Comparison of ENCODE assay signal across 31 cellular contexts in genomic region chr4:144740316-144740715, GRCh38.
"Had no signal": no experiment of that assay in that cellular context is flagged by ENCODE, and none has a peak within 500 bp of the region (broad histone marks: within the 10 kb centered on the region; RNA-seq: fewer than 3 reads in every experiment).

No MANE protein-coding gene starts in this region.

- H3K9me3 ChIP-seq: ascending aorta, heart left ventricle, ovary, psoas muscle, right atrium auricular region, stomach, thyroid gland, upper lobe of left lung, vagina had no signal

- ATAC-seq: heart left ventricle; naive thymus-derived CD4-positive, alpha-beta T cell; psoas muscle; stimulated activated naive B cell treated with anti-CD40 and anti-IgM and Interleukin-4, amounts not matched to agents 10 μg/mL and 1 μg/mL and 100 μg/mL, for 72 hours had no signal

- FAIRE-seq: colon, endometrium, TTC549 had no signal

- H3K36me3 ChIP-seq: ascending aorta, heart left ventricle, ovary, right atrium auricular region, stomach, thyroid gland, upper lobe of left lung, vagina had no signal

- H3K27ac ChIP-seq: ascending aorta, heart left ventricle, ovary, psoas muscle, right atrium auricular region, stomach, thyroid gland, upper lobe of left lung, vagina, VCaP had no signal

- H3K9me3 Mint-ChIP-seq: activated naive CD4-positive, alpha-beta T cell treated with anti-CD3 and anti-CD28 coated beads for 36 hours; activated naive CD8-positive, alpha-beta T cell treated with anti-CD3 and anti-CD28 coated beads for 36 hours; central memory CD8-positive, alpha-beta T cell; memory B cell; stimulated activated naive B cell treated with anti-CD40 and anti-IgM and Interleukin-4, amounts not matched to agents 10 μg/mL and 1 μg/mL and 100 μg/mL, for 72 hours had no signal

- H3K4me1 ChIP-seq: ascending aorta, heart left ventricle, psoas muscle, right atrium auricular region, stomach, thyroid gland, upper lobe of left lung, vagina had no signal

- H3K4me3 Mint-ChIP-seq: activated naive CD4-positive, alpha-beta T cell treated with anti-CD3 and anti-CD28 coated beads for 36 hours; activated naive CD8-positive, alpha-beta T cell treated with anti-CD3 and anti-CD28 coated beads for 36 hours; central memory CD8-positive, alpha-beta T cell; immature natural killer cell; memory B cell; naive thymus-derived CD4-positive, alpha-beta T cell; stimulated activated naive B cell treated with anti-CD40 and anti-IgM and Interleukin-4, amounts not matched to agents 10 μg/mL and 1 μg/mL and 100 μg/mL, for 72 hours had no signal

- H3K4me3 ChIP-seq: ascending aorta, heart left ventricle, ovary, psoas muscle, right atrium auricular region, smooth muscle cell, stomach, thyroid gland, upper lobe of left lung, vagina had no signal

- H3K27me3 Mint-ChIP-seq: activated naive CD8-positive, alpha-beta T cell treated with anti-CD3 and anti-CD28 coated beads for 36 hours; central memory CD8-positive, alpha-beta T cell; memory B cell; naive thymus-derived CD4-positive, alpha-beta T cell; stimulated activated naive B cell treated with anti-CD40 and anti-IgM and Interleukin-4, amounts not matched to agents 10 μg/mL and 1 μg/mL and 100 μg/mL, for 72 hours had no signal

- H3K36me3 Mint-ChIP-seq: activated naive CD8-positive, alpha-beta T cell treated with anti-CD3 and anti-CD28 coated beads for 36 hours; immature natural killer cell; memory B cell; naive thymus-derived CD4-positive, alpha-beta T cell; stimulated activated naive B cell treated with anti-CD40 and anti-IgM and Interleukin-4, amounts not matched to agents 10 μg/mL and 1 μg/mL and 100 μg/mL, for 72 hours had no signal

- H3K4me2 ChIP-seq: smooth muscle cell had no signal

- H3K27me3 ChIP-seq: ascending aorta, heart left ventricle, ovary, right atrium auricular region, stomach, thyroid gland, upper lobe of left lung, vagina had no signal

- H3K4me1 Mint-ChIP-seq: activated naive CD8-positive, alpha-beta T cell treated with anti-CD3 and anti-CD28 coated beads for 36 hours; central memory CD8-positive, alpha-beta T cell; immature natural killer cell; memory B cell; naive thymus-derived CD4-positive, alpha-beta T cell; stimulated activated naive B cell treated with anti-CD40 and anti-IgM and Interleukin-4, amounts not matched to agents 10 μg/mL and 1 μg/mL and 100 μg/mL, for 72 hours had no signal

- H3K27ac Mint-ChIP-seq: activated naive CD4-positive, alpha-beta T cell treated with anti-CD3 and anti-CD28 coated beads for 36 hours; activated naive CD8-positive, alpha-beta T cell treated with anti-CD3 and anti-CD28 coated beads for 36 hours; immature natural killer cell; memory B cell; stimulated activated naive B cell treated with anti-CD40 and anti-IgM and Interleukin-4, amounts not matched to agents 10 μg/mL and 1 μg/mL and 100 μg/mL, for 72 hours had no signal

- DNase-seq: activated CD4-positive, alpha-beta T cell treated with anti-CD3 and anti-CD28 coated beads for 4 hours; activated CD4-positive, alpha-beta T cell treated with anti-CD3 and anti-CD28 coated beads, Interleukin-2, amount 50 U/mL, for 4 hours; activated effector memory CD4-positive, alpha-beta T cell treated with anti-CD3 and anti-CD28 coated beads, Interleukin-2, amount 50 U/mL, for 16 hours; activated naive CD4-positive, alpha-beta T cell treated with anti-CD3 and anti-CD28 coated beads for 36 hours; activated naive CD8-positive, alpha-beta T cell treated with anti-CD3 and anti-CD28 coated beads for 36 hours; dermis blood vessel endothelial cell; effector CD4-positive, alpha-beta T cell; erythroblast; heart left ventricle; hypothalamus; immature natural killer cell; kidney; midbrain; naive thymus-derived CD4-positive, alpha-beta T cell; ovary; psoas muscle; stimulated activated CD4-positive, alpha-beta T cell treated with anti-CD3 and anti-CD28 coated beads, Interleukin-1b, Interleukin-23, amount 100 ng/mL, for 48 hours; stimulated activated naive B cell treated with anti-CD40 and anti-IgM and Interleukin-4, amounts not matched to agents 10 μg/mL and 1 μg/mL and 100 μg/mL, for 72 hours; stomach; thyroid gland; upper lobe of left lung had no signal
